In the genomic region with DNA sequence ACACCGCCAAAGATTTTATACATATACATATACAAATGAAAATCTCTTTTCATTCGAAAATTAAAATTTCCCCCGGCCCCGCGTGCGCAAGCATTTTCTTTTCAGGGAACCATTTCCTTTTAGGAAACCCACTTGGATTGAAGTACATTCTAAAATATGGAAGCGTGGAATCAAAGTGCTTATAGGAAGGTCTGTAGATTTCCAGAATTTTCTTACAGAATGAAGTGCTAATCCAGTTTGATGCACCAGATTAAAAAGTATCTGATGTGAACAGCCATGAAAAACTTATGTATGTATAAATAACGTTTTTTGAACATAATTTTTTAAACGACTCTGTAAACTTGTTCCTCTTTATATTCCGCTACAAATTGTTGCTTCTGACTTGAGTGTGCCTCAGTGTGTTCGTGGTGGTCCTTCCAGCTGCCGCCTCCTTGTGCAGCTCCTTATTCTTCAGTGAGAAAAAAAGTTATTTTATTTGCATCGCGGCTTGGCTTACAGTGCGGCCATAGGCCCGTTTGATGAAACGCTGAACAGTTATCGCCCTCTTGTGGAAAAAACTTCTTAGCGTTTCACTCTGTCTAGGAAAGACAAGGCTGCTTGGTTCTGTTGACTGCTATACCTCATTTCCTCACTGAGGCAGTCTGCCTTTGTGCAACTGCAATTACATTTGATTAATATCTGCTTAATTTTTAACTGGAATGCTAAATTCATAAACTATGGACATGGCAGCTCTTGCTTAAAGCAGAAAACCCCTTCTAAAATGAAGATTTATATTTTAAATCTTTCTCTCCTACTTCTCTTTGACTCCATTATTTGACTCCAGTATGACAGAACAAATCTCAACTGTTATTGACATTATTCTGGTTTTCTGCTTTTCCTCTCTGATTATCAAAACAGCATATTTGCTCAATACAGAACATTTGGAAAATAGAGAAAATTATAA, we compare ENCODE assay signal across 9 cellular contexts. TPM values are rescaled to one million over a fixed set of nuclear protein-coding genes. Genes with fewer than 3 reads are reported as not detected.
DNase-seq lines count a peak whose midpoint lies in the region; ATAC-seq, FAIRE-seq and TF ChIP-seq lines count a peak whose summit lies in the region.
"Had no signal": no experiment of that assay in that cellular context is flagged by ENCODE, and none has a peak within 500 bp of the region (broad histone marks: within the 10 kb centered on the region; RNA-seq: fewer than 3 reads in every experiment).

No MANE protein-coding gene starts in this region.

- no peak overlapping the region for H3K27ac Mint-ChIP-seq in neural progenitor cell
- H3K27ac Mint-ChIP-seq: natural killer cell had no signal

- no peak overlapping the region for H2AFZ ChIP-seq in neural progenitor cell (replicated peaks)

- peaks cover 38% of the 10 kb centered on the region for H4K20me1 ChIP-seq in neural progenitor cell (ENCODE audit: low read depth)

- intact Hi-C loops in esophagus muscularis mucosa (cut with DNase I) = loop anchor here (5.0 kb wide), 1 partner anchor 341 kb away; no protein-coding TSS in a partner anchor

- DNase-seq in AG09309 (ENCODE audit: low read depth) = peak; percentile 27
- DNase-seq in NCI-H1048 (lab: John Stamatoyannopoulos, UW) = peak; percentile 47
- peak; percentile 61 for DNase-seq in SKM-1 treated with dmso at 0.1 percent for 144 hours (lab: John Stamatoyannopoulos, UW; ENCODE audit: unreplicated experiment)
- DNase-seq in esophagus muscularis mucosa (ENCODE audit: extremely low spot score) = no peak
- DNase-seq in neural progenitor cell (ENCODE audit: low spot score) = peak; percentile 90
- no peak for DNase-seq in GM12892 (ENCODE audit: insufficient read length)
- DNase-seq: natural killer cell had no signal

- peak overlapping the region; percentile 92 to 97 (median 94) for H3K27ac ChIP-seq in esophagus muscularis mucosa (replicated peaks in 1 of 4)
- no peak overlapping the region for H3K27ac ChIP-seq in neural progenitor cell

- H3K4me2 ChIP-seq in neural progenitor cell = peak overlapping the region; percentile 39

- H3K4me3 Mint-ChIP-seq in neural progenitor cell = no peak overlapping the region
- H3K4me3 Mint-ChIP-seq: natural killer cell had no signal

- TF ChIP-seq POLR2A in esophagus muscularis mucosa (IDR thresholded peaks at IDR 0.05; ENCODE audit: low read depth) (no peak), GM12892 (IDR thresholded peaks at IDR 0.05; ENCODE audit: low read depth, low read length) (no peak)

- H3K36me3 ChIP-seq in esophagus muscularis mucosa (no peaks in the 10 kb centered on the region), neural progenitor cell (no peaks in the 10 kb centered on the region)

- H3K27me3 Mint-ChIP-seq in neural progenitor cell (ENCODE audit: insufficient read depth, low read depth) = peaks cover 53% of the 10 kb centered on the region

- H3K4me3 ChIP-seq in AG09309 (ENCODE audit: control insufficient read depth, low read depth, low read length) (no peak overlapping the region), GM12875 (ENCODE audit: low read depth, low read length) (no peak overlapping the region), esophagus muscularis mucosa (peak overlapping the region; percentile 81 to 92 (median 87)), neural progenitor cell (no peak overlapping the region)

- H3K36me3 Mint-ChIP-seq in neural progenitor cell = no peaks in the 10 kb centered on the region

- peaks cover 29% of the 10 kb centered on the region for H3F3A ChIP-seq in neural progenitor cell (ENCODE audit: low read depth)

- H3K79me2 ChIP-seq in neural progenitor cell (ENCODE audit: low read depth) = no peaks in the 10 kb centered on the region

- WGBS in esophagus muscularis mucosa = 13% methylated on average over 19 of the region's 19 CpGs

- no peak for TF ChIP-seq EP300 in esophagus muscularis mucosa (IDR thresholded peaks at IDR 0.05)

- FAIRE-seq in GM12892 (lab: Jason Lieb, UNC) = no peak

- no peak overlapping the region for H3K9ac ChIP-seq in neural progenitor cell

- H3K9me3 ChIP-seq in esophagus muscularis mucosa (no peaks in the 10 kb centered on the region), neural progenitor cell (ENCODE audit: low read depth) (no peaks in the 10 kb centered on the region)

- TF ChIP-seq CTCF in AG09309 (IDR thresholded peaks at IDR 0.05; ENCODE audit: control insufficient read depth, insufficient read depth, low read depth, low read length, missing control alignments) = peak; percentile 78
- TF ChIP-seq CTCF in GM12875 (IDR thresholded peaks at IDR 0.05; ENCODE audit: borderline replicate concordance, insufficient read depth, low read depth, low read length) = peak; percentile 56
- peak; percentile 74 to 77 (median 75) for TF ChIP-seq CTCF in esophagus muscularis mucosa (IDR thresholded peaks at IDR 0.05)
- TF ChIP-seq CTCF in neural progenitor cell (IDR thresholded peaks at IDR 0.05) = peak; percentile 83

- H3K4me1 ChIP-seq in esophagus muscularis mucosa (peaks cover 12 to 59% (median 29%) of the 10 kb centered on the region in 4 donors), neural progenitor cell (peaks cover 25% of the 10 kb centered on the region)

- H3K27me3 ChIP-seq in esophagus muscularis mucosa (peaks cover 0 to 46% (median 3%) of the 10 kb centered on the region in 4 donors), neural progenitor cell (peaks cover 87% of the 10 kb centered on the region)

- H3K9me3 Mint-ChIP-seq in neural progenitor cell = no peaks in the 10 kb centered on the region

- H3K4me1 Mint-ChIP-seq in neural progenitor cell = peaks cover 20% of the 10 kb centered on the region

- ATAC-seq in HG02642 (IDR thresholded peaks at IDR 0.05; ENCODE audit: poor library complexity, unreplicated experiment) = peak; percentile 76

RNA-seq across cellular contexts. Expression of a gene that starts 4.7 kb away (rescaled TPM):
- total RNA-seq in esophagus muscularis mucosa (100 to 1,000 TPM in 1 of 4 donors, 10 to 100 TPM in 3; 48.2 to 115 (median 75.4) TPM), neural progenitor cell (ENCODE audit: low replicate concordance) (0.79 and 1.1 TPM in 2 replicates)
- not detected for polyA plus RNA-seq in GM12892 (2012; ENCODE audit: missing spikeins)
- total RNA-seq: natural killer cell had no signal

Comparison
In these comparisons a context has a peak if more than half of its experiments do, and no peak if none do; other contexts are left out.
1. DNase-seq: peak in AG09309 (single experiment), NCI-H1048 (single experiment), SKM-1 treated with dmso at 0.1 percent for 144 hours (single experiment) and neural progenitor cell (single experiment); none in esophagus muscularis mucosa (single experiment) and GM12892 (single experiment).
2. H3K4me3 ChIP-seq: peak in esophagus muscularis mucosa (4 of 4); none in AG09309 (single experiment), GM12875 (single experiment) and neural progenitor cell (single experiment).
3. RNA of a gene that starts 4.7 kb away (total RNA-seq): 48.2 to 115 TPM in esophagus muscularis mucosa; 0.79 to 1.1 TPM in neural progenitor cell; every median in the first group is over 10 times any median in the second.
4. Peak in every context shown above with its lines, with median percentiles within 50 percentile points of each other: CTCF ChIP-seq.